In genomic region chr18:31576670-31577069, GRCh38 we compare ENCODE assay signal across 19 cellular contexts. TPM values are rescaled to one million over a fixed set of nuclear protein-coding genes. Genes with fewer than 3 reads are reported as not detected.
DNase-seq lines count a peak whose midpoint lies in the region; ATAC-seq, FAIRE-seq and TF ChIP-seq lines count a peak whose summit lies in the region.
"Had no signal": no experiment of that assay in that cellular context is flagged by ENCODE, and none has a peak within 500 bp of the region (broad histone marks: within the 10 kb centered on the region; RNA-seq: fewer than 3 reads in every experiment).

No MANE protein-coding gene starts in this region.

- H3K36me3 ChIP-seq in bronchial epithelial cell (ENCODE audit: control insufficient read depth, insufficient read depth, low read length) (no peaks in the 10 kb centered on the region), tibial artery (no peaks in the 10 kb centered on the region)
- H3K36me3 ChIP-seq: upper lobe of left lung had no signal

- H3K27ac ChIP-seq in tibial artery: no peak overlapping the region
- H3K27ac ChIP-seq: upper lobe of left lung had no signal

- DNase-seq in bronchial epithelial cell (ENCODE audit: low read depth) (no peak), NCI-H1105 (lab: John Stamatoyannopoulos, UW) (no peak), NCI-H748 (lab: John Stamatoyannopoulos, UW; ENCODE audit: unreplicated experiment) (no peak), tibial artery (no peak)
- DNase-seq: activated CD8-positive, alpha-beta T cell treated with anti-CD3 and anti-CD28 coated beads, Interleukin-2, amount 10 ng/mL, durations not matched to agents 7 days and 5 days; amniotic stem cell; mesenchymal stem cell; MM.1S; SK-N-SH; stimulated activated CD4-positive, alpha-beta T cell treated with anti-CD3 and anti-CD28 coated beads, Interleukin-2, amount 100 ng/mL, for 48 hours; upper lobe of left lung had no signal

- intact Hi-C loops in tibial artery (cut with DNase I; ENCODE audit: low total_unique reads): no loop called here

- H3K27me3 ChIP-seq in bronchial epithelial cell (ENCODE audit: control insufficient read depth, insufficient read depth, low read length): no peaks in the 10 kb centered on the region
- no peaks in the 10 kb centered on the region for H3K27me3 ChIP-seq in tibial artery
- H3K27me3 ChIP-seq: upper lobe of left lung had no signal

- peak; percentile 92 for FAIRE-seq in bronchial epithelial cell (lab: Jason Lieb, UNC)
- FAIRE-seq: islet of Langerhans had no signal

- ATAC-seq in GM19324 (IDR thresholded peaks at IDR 0.05; ENCODE audit: low FRiP score, unreplicated experiment): peak; percentile 49
- peak; percentile 70 for ATAC-seq in GM21723 (IDR thresholded peaks at IDR 0.05; ENCODE audit: unreplicated experiment)
- peak; percentile 50 for ATAC-seq in HG03095 (IDR thresholded peaks at IDR 0.05; ENCODE audit: unreplicated experiment)
- ATAC-seq: activated CD8-positive, alpha-beta T cell treated with anti-CD3 and anti-CD28 coated beads, Interleukin-2, amount 10 ng/mL, durations not matched to agents 7 days and 5 days; activated T-helper 17 cell treated with anti-CD3 and anti-CD28 coated beads, Interleukin-2, amount 50 U/mL, for 72 hours; sciatic nerve had no signal

- no peak for TF ChIP-seq CTCF in bronchial epithelial cell (IDR thresholded peaks at IDR 0.05; ENCODE audit: insufficient read depth, low read length, severe bottlenecking)
- TF ChIP-seq CTCF in tibial artery (IDR thresholded peaks at IDR 0.05): no peak

- H3K4me1 ChIP-seq in tibial artery: no peaks in the 10 kb centered on the region
- H3K4me1 ChIP-seq: upper lobe of left lung had no signal

- H3K9me3 ChIP-seq in tibial artery: no peaks in the 10 kb centered on the region
- H3K9me3 ChIP-seq: SK-N-SH, upper lobe of left lung had no signal

- H3K4me3 ChIP-seq in bronchial epithelial cell (ENCODE audit: low read depth, low read length) (no peak overlapping the region), tibial artery (no peak overlapping the region)
- H3K4me3 ChIP-seq: upper lobe of left lung had no signal

RNA-seq across cellular contexts. Expression of gene TTR, which starts 15.0 kb away (rescaled TPM):
- not detected in 2 replicates for total RNA-seq in bronchial epithelial cell
- total RNA-seq: activated CD8-positive, alpha-beta T cell treated with anti-CD3 and anti-CD28 coated beads, Interleukin-2, amount 10 ng/mL, durations not matched to agents 7 days and 5 days; activated T-helper 17 cell treated with anti-CD3 and anti-CD28 coated beads, Interleukin-2, amount 50 U/mL, for 72 hours; Daoy; neural crest cell; sciatic nerve had no signal
